8 cellular contexts compared by ENCODE assay signal in the genomic region with DNA sequence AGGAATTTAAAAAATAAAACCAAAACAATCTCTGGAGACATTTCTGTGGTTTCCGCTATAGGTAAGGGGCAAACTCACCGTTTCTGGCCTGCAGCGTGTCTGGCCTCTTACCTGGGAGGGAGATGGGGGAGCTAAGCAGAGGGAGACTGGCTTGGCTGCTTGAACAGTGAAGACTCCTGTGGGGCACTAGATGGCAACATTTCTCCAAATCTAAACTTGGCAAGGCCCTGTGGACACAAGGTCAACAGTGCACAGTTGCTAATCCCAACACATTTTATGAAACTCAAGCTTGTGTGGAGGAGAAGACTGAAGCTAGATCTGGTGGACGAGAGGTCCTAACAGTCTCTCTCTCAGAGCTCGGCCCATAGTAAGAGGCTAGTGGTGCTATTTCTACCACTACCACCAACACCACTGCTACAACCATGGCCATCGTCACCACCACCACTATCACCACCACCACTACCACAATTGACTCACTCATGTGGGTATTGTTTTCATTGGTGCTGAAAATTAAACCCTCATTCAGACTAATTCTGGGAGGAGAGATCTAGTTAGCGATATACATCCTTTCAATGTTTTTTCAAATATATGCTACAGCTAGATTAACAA. TPM values are rescaled to one million over a fixed set of nuclear protein-coding genes. Genes with fewer than 3 reads are reported as not detected.
DNase-seq lines count a peak whose midpoint lies in the region; TF ChIP-seq lines count a peak whose summit lies in the region.

No MANE protein-coding gene starts in this region.

- no peak overlapping the region for H3K9ac ChIP-seq in OCI-LY3 (ENCODE audit: low read length)
- no peak overlapping the region for H3K9ac ChIP-seq in parathyroid adenoma

- 0 out of 2 replicates have a peak, but pooled peaks cover 7% of the 10 kb centered on the region for H3K36me3 Mint-ChIP-seq in HFFc6 (ENCODE audit: low read depth)

- H3K27ac ChIP-seq in OCI-LY3 (ENCODE audit: low read length) = no peak overlapping the region
- no peak overlapping the region for H3K27ac ChIP-seq in parathyroid adenoma

- H3K27me3 Mint-ChIP-seq in HFFc6 (ENCODE audit: insufficient read depth) = peaks cover 8% of the 10 kb centered on the region; the same call in 1 of the 2 replicates

- H3K4me3 ChIP-seq in AG09309 (ENCODE audit: control insufficient read depth, low read depth, low read length) = no peak overlapping the region
- H3K4me3 ChIP-seq in OCI-LY3 (ENCODE audit: low read length) = no peak overlapping the region
- no peak overlapping the region for H3K4me3 ChIP-seq in fibroblast of pulmonary artery (replicated peaks; ENCODE audit: low read depth, low read length)
- no peak overlapping the region for H3K4me3 ChIP-seq in parathyroid adenoma (ENCODE audit: low read depth, low read length)

- H3K79me2 ChIP-seq in OCI-LY3 (ENCODE audit: low read length) (no peaks in the 10 kb centered on the region), parathyroid adenoma (no peaks in the 10 kb centered on the region)

- H3K27ac Mint-ChIP-seq in HFFc6 = peak overlapping the region; percentile 29

- H3K9me3 ChIP-seq in OCI-LY3 (ENCODE audit: insufficient read depth, low read length) = no peaks in the 10 kb centered on the region
- no peaks in the 10 kb centered on the region for H3K9me3 ChIP-seq in parathyroid adenoma (ENCODE audit: control insufficient read depth, low read length)

- H4K20me1 ChIP-seq in OCI-LY3 (ENCODE audit: insufficient read depth, low read length) = no peaks in the 10 kb centered on the region

- H2AFZ ChIP-seq in OCI-LY3 (ENCODE audit: low read depth, low read length) (no peak overlapping the region), parathyroid adenoma (no peak overlapping the region)

- H3K4me3 Mint-ChIP-seq in HFFc6 = no peak overlapping the region

- H3K36me3 ChIP-seq in OCI-LY3 (replicated peaks; ENCODE audit: low read depth, low read length) (no peaks in the 10 kb centered on the region), parathyroid adenoma (ENCODE audit: control insufficient read depth, insufficient read depth, low read length) (no peaks in the 10 kb centered on the region)

- peaks cover 3% of the 10 kb centered on the region; the same call in 1 of the 2 replicates for H3K27me3 ChIP-seq in OCI-LY3 (ENCODE audit: low read depth, low read length)
- H3K27me3 ChIP-seq in parathyroid adenoma (ENCODE audit: control insufficient read depth, insufficient read depth, low read length) = no peaks in the 10 kb centered on the region

- TF ChIP-seq CTCF in AG09309 (IDR thresholded peaks at IDR 0.05; ENCODE audit: control insufficient read depth, insufficient read depth, low read depth, low read length, missing control alignments) (peak; percentile 37), HFFc6 (IDR thresholded peaks at IDR 0.05) (peak; percentile 64), OCI-LY3 (IDR thresholded peaks at IDR 0.05; ENCODE audit: low read depth, low read length) (peak; percentile 43), fibroblast of pulmonary artery (IDR thresholded peaks at IDR 0.05; ENCODE audit: low read length, missing control alignments) (peak; percentile 28), parathyroid adenoma (IDR thresholded peaks at IDR 0.05) (peak; percentile 52)

- DNase-seq in AG09309 (ENCODE audit: low read depth) (peak; percentile 28), HFFc6 (peak; percentile 40), fibroblast of pulmonary artery (ENCODE audit: low read depth) (peak; percentile 60)
- no peak for DNase-seq in activated CD4-positive, alpha-beta T cell treated with anti-CD3 and anti-CD28 coated beads for 48 hours
- DNase-seq in activated CD4-positive, alpha-beta T cell treated with anti-CD3 and anti-CD28 coated beads, Interleukin-2, amount 50 U/mL, for 4 hours = no peak
- no peak for DNase-seq in activated CD4-positive, alpha-beta T cell treated with anti-CD3 and anti-CD28 coated beads, Interleukin-2, amount 50 U/mL, for 1 hour

- H3K4me1 Mint-ChIP-seq in HFFc6 (ENCODE audit: low read depth) = peaks cover 46% of the 10 kb centered on the region

- H3K4me1 ChIP-seq in OCI-LY3 (ENCODE audit: low read length) = no peaks in the 10 kb centered on the region
- no peaks in the 10 kb centered on the region for H3K4me1 ChIP-seq in parathyroid adenoma

- H3K9me3 Mint-ChIP-seq in HFFc6 = no peaks in the 10 kb centered on the region

- H3K4me2 ChIP-seq in OCI-LY3 (ENCODE audit: low read length) (no peak overlapping the region), parathyroid adenoma (ENCODE audit: low read length) (no peak overlapping the region)

RNA-seq across cellular contexts. Expression of a gene that starts 28.4 kb away (rescaled TPM):
- 1 to 10 TPM; 1.9 to 2.7 (median 2.3) TPM for total RNA-seq in HFFc6 (2021; fragmentation: NEBNext Ultra II Directional; extraction: Animal tissue kit (Norgen Biotek cat#: 25700))

RNA-seq across cellular contexts. Expression of a gene that starts 58.3 kb away (rescaled TPM):
- 10 to 100 TPM in 3 of 6 experiments, 1 to 10 TPM in 3; 8.4 to 11.4 (median 9.8) TPM for total RNA-seq in HFFc6 (2021; fragmentation: NEBNext Ultra II Directional; extraction: Animal tissue kit (Norgen Biotek cat#: 25700))

Comparison
In these comparisons a context has a peak if more than half of its experiments do, and no peak if none do; other contexts are left out.
1. DNase-seq: peak in AG09309 (single experiment), HFFc6 (single experiment) and fibroblast of pulmonary artery (single experiment); none in activated CD4-positive, alpha-beta T cell treated with anti-CD3 and anti-CD28 coated beads for 48 hours (single experiment), activated CD4-positive, alpha-beta T cell treated with anti-CD3 and anti-CD28 coated beads, Interleukin-2, amount 50 U/mL, for 4 hours (0 of 2) and activated CD4-positive, alpha-beta T cell treated with anti-CD3 and anti-CD28 coated beads, Interleukin-2, amount 50 U/mL, for 1 hour (single experiment).
2. Peak in every context shown above with its lines, with median percentiles within 50 percentile points of each other: CTCF ChIP-seq.